1 cellular context compared by ENCODE assay signal in the genomic region with DNA sequence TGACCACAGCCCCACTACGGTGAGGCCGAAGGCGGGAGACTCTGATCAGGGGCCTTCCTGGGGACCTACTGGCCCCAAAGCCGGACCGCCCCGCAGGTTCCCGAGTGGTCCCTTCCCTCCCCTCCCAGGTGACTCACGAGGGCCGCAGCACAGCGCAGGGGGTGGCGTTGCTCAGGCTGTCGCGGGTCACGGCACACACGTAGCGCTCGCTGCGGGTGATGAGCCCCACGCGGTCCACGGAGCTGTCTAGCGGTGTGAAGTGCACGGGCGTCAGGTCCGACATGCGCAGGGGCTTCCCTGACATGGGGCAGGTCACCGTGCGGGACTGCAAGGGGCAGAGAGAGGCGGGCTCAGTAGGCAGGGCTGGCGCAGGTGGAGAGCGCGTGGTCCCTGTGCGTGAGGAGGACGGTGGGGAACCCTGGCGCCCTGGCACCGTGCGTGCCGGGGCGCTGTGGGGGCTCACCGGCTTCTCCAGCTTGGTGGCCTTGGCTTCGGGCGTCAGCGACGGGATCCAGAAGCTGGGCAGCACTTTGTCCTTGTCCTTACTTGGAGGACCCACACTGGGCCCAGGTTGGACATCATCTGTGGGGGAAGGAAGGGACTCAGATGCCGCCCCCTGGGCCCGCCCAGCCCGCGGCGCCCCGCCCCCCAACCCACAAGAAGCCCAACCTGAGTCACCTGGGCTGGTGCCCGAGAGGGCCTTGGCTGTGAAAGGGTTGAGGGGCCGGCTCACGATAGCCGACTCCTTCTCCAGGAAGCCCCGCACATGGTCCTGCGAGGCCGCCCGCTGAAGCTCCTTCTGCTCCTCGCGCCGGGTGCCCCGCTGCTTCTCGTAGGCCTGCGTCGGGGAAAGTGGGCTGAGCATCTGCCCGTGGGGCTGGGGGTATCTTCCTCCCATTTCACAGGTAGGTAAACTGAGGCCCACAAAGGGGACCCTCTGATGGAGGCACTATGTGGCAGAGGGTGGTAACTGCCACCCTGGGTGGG.
TF ChIP-seq lines count a peak whose summit lies in the region.

No MANE protein-coding gene starts in this region.

TF ChIP-seq in GM23338, 12 proteins besides CTCF, POLR2A, EP300 and RAD21:
- TF ChIP-seq POLR2AphosphoS5 (IDR thresholded peaks at IDR 0.05; ENCODE audit: low read depth) (peak; percentile 51; the same call in 1 of the 2 replicates), CREB1 (CRISPR knock-in tag; IDR thresholded peaks at IDR 0.05; ENCODE audit: low read depth) (0 out of 2 replicates have a peak, but pooled peaks have one; percentile 7), NANOG (IDR thresholded peaks at IDR 0.05; ENCODE audit: borderline replicate concordance) (no peak)
- TF ChIP-seq, protein P1, sequence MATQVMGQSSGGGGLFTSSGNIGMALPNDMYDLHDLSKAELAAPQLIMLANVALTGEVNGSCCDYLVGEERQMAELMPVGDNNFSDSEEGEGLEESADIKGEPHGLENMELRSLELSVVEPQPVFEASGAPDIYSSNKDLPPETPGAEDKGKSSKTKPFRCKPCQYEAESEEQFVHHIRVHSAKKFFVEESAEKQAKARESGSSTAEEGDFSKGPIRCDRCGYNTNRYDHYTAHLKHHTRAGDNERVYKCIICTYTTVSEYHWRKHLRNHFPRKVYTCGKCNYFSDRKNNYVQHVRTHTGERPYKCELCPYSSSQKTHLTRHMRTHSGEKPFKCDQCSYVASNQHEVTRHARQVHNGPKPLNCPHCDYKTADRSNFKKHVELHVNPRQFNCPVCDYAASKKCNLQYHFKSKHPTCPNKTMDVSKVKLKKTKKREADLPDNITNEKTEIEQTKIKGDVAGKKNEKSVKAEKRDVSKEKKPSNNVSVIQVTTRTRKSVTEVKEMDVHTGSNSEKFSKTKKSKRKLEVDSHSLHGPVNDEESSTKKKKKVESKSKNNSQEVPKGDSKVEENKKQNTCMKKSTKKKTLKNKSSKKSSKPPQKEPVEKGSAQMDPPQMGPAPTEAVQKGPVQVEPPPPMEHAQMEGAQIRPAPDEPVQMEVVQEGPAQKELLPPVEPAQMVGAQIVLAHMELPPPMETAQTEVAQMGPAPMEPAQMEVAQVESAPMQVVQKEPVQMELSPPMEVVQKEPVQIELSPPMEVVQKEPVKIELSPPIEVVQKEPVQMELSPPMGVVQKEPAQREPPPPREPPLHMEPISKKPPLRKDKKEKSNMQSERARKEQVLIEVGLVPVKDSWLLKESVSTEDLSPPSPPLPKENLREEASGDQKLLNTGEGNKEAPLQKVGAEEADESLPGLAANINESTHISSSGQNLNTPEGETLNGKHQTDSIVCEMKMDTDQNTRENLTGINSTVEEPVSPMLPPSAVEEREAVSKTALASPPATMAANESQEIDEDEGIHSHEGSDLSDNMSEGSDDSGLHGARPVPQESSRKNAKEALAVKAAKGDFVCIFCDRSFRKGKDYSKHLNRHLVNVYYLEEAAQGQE (IDR thresholded peaks at IDR 0.05; ENCODE audit: unreplicated experiment) = no peak
TF ChIP-seq in GM23338: peak in this region for 2.
